Comparison of ENCODE assay signal across 17 cellular contexts in genomic region chr7:30572212-30572839, GRCh38.
"Had no signal": no experiment of that assay in that cellular context is flagged by ENCODE, and none has a peak within 500 bp of the region (broad histone marks: within the 10 kb centered on the region; RNA-seq: fewer than 3 reads in every experiment).

No MANE protein-coding gene starts in this region.

- H2AFZ ChIP-seq: hepatocyte had no signal

- H3K4me3 ChIP-seq: body of pancreas, hepatocyte, sigmoid colon, stomach, upper lobe of left lung had no signal

- H3K4me2 ChIP-seq: hepatocyte had no signal

- ATAC-seq: body of pancreas; left cardiac atrium; stimulated activated effector memory CD8-positive, alpha-beta T cell treated with anti-CD3 and anti-CD28 coated beads, Interleukin-12 subunit alpha, Interleukin-12 subunit beta, amount 100 ng/mL, for 72 hours had no signal

- DNase-seq: activated CD4-positive, alpha-beta memory T cell treated with anti-CD3 and anti-CD28 coated beads for 36 hours; activated naive CD4-positive, alpha-beta T cell treated with Interleukin-2 at 50 U/mL for 16 hours; activated T-cell treated with anti-CD3 and anti-CD28 coated beads, Interleukin-2, amount 50 U/mL, for 1 hour; body of pancreas; cortex of kidney; foreskin fibroblast; left cardiac atrium; midbrain; nucleus accumbens; sigmoid colon; stimulated activated CD4-positive, alpha-beta T cell treated with anti-CD3 and anti-CD28 coated beads, Interleukin-4, amount 100 ng/mL, for 24 hours; stomach had no signal

- H3K27ac Mint-ChIP-seq: activated CD4-positive, alpha-beta memory T cell treated with anti-CD3 and anti-CD28 coated beads for 36 hours; activated T-helper 2 cell treated with anti-CD3 and anti-CD28 coated beads, Interferon-gamma antibody, Interleukin-2, Interleukin-4, amounts not matched to agents 10 μg/mL and 5 μg/mL and 100 μg/mL, durations not matched to agents 14 hours and 24 hours and 36 hours; nephron; stimulated activated effector memory CD8-positive, alpha-beta T cell treated with anti-CD3 and anti-CD28 coated beads, Interleukin-12 subunit alpha, Interleukin-12 subunit beta, amount 100 ng/mL, for 72 hours had no signal

- H3K27me3 ChIP-seq: body of pancreas, hepatocyte, sigmoid colon, stomach, upper lobe of left lung had no signal

- H3K4me1 ChIP-seq: body of pancreas, sigmoid colon, stomach had no signal

- H3K9me3 ChIP-seq: body of pancreas, sigmoid colon, upper lobe of left lung had no signal

- H3K27ac ChIP-seq: body of pancreas, hepatocyte, sigmoid colon, stomach, upper lobe of left lung had no signal

- H3K79me2 ChIP-seq: hepatocyte had no signal
